ENCODE assay signal across 19 cellular contexts in genomic region chr17:81542431-81543338, GRCh38. TPM values are rescaled to one million over a fixed set of nuclear protein-coding genes. Genes with fewer than 3 reads are reported as not detected.
"Had no signal": no experiment of that assay in that cellular context is flagged by ENCODE, and none has a peak within 500 bp of the region (broad histone marks: within the 10 kb centered on the region; RNA-seq: fewer than 3 reads in every experiment).

No MANE protein-coding gene starts in this region.

- H3K36me3 Mint-ChIP-seq: type B pancreatic cell had no signal

- H3K27ac ChIP-seq: ascending aorta, breast epithelium, esophagus muscularis mucosa, gastroesophageal sphincter, parathyroid adenoma, spleen, testis had no signal

- H3K27ac Mint-ChIP-seq: activated naive CD4-positive, alpha-beta T cell treated with anti-CD3 and anti-CD28 coated beads, Interleukin-2, amount 50 U/mL, for 24 hours; naive thymus-derived CD4-positive, alpha-beta T cell; stimulated activated memory B cell treated with anti-CD40 and anti-IgM and Interleukin-4, amounts not matched to agents 10 μg/mL and 1 μg/mL and 100 μg/mL, for 72 hours; type B pancreatic cell had no signal

- H3K4me3 ChIP-seq: ascending aorta, breast epithelium, esophagus muscularis mucosa, gastroesophageal sphincter, heart left ventricle, spleen, testis had no signal

- H3K4me1 Mint-ChIP-seq: activated naive CD4-positive, alpha-beta T cell treated with anti-CD3 and anti-CD28 coated beads, Interleukin-2, amount 50 U/mL, for 24 hours had no signal

- H3K27me3 Mint-ChIP-seq: activated naive CD4-positive, alpha-beta T cell treated with anti-CD3 and anti-CD28 coated beads, Interleukin-2, amount 50 U/mL, for 24 hours; stimulated activated memory B cell treated with anti-CD40 and anti-IgM and Interleukin-4, amounts not matched to agents 10 μg/mL and 1 μg/mL and 100 μg/mL, for 72 hours; type B pancreatic cell had no signal

- H3K9me3 Mint-ChIP-seq: activated naive CD4-positive, alpha-beta T cell treated with anti-CD3 and anti-CD28 coated beads, Interleukin-2, amount 50 U/mL, for 24 hours; naive thymus-derived CD4-positive, alpha-beta T cell; stimulated activated memory B cell treated with anti-CD40 and anti-IgM and Interleukin-4, amounts not matched to agents 10 μg/mL and 1 μg/mL and 100 μg/mL, for 72 hours; type B pancreatic cell had no signal

- H3K9me3 ChIP-seq: ascending aorta, breast epithelium, esophagus muscularis mucosa, gastroesophageal sphincter, heart left ventricle, spleen, testis had no signal

- ATAC-seq: gastroesophageal sphincter; naive thymus-derived CD4-positive, alpha-beta T cell; stimulated activated memory B cell treated with anti-CD40 and anti-IgM and Interleukin-4, amounts not matched to agents 10 μg/mL and 1 μg/mL and 100 μg/mL, for 72 hours had no signal

- H3K27me3 ChIP-seq: ascending aorta, breast epithelium, testis had no signal

- H3K4me3 Mint-ChIP-seq: activated naive CD4-positive, alpha-beta T cell treated with anti-CD3 and anti-CD28 coated beads, Interleukin-2, amount 50 U/mL, for 24 hours; naive thymus-derived CD4-positive, alpha-beta T cell; stimulated activated memory B cell treated with anti-CD40 and anti-IgM and Interleukin-4, amounts not matched to agents 10 μg/mL and 1 μg/mL and 100 μg/mL, for 72 hours; type B pancreatic cell had no signal

- H3K4me1 ChIP-seq: ascending aorta, breast epithelium, parathyroid adenoma, testis had no signal

- DNase-seq: activated CD4-positive, alpha-beta T cell treated with anti-CD3 and anti-CD28 coated beads, Interleukin-2, amount 50 U/mL, for 4 hours; activated gamma-delta T cell; cerebellar nuclear complex; cortex of kidney; mesenchymal stem cell; naive thymus-derived CD4-positive, alpha-beta T cell; spleen; stimulated activated CD4-positive, alpha-beta T cell treated with anti-CD3 and anti-CD28 coated beads, Interleukin-4, amount 100 ng/mL, for 4 hours; T-helper 2 cell; testis had no signal

RNA-seq across cellular contexts. Expression of gene FSCN2, which starts 14.5 kb away (rescaled TPM):
- total RNA-seq: ascending aorta had no signal
